ENCODE assay signal across 35 cellular contexts in the genomic region with DNA sequence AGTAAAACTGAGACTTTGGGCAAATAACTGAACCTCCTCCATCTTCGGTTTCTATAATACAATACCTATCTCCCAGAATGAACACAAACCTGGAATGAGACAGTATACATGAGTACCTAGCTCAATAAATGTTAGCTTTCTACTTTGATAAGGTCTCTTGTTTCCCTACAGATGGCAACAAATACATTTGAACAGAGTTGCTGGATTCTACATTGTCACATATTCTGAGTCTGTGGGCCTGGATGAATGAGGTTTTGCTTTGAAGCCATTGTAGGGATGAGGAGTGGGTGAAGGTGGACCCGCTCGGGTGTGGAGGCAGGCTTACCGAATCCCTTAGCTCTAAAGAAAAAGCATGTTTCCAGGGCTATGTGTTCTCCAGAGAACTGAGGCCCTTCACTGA. TPM values are rescaled to one million over a fixed set of nuclear protein-coding genes. Genes with fewer than 3 reads are reported as not detected.
DNase-seq lines count a peak whose midpoint lies in the region; ATAC-seq, FAIRE-seq and TF ChIP-seq lines count a peak whose summit lies in the region.
"Had no signal": no experiment of that assay in that cellular context is flagged by ENCODE, and none has a peak within 500 bp of the region (broad histone marks: within the 10 kb centered on the region; RNA-seq: fewer than 3 reads in every experiment).

No MANE protein-coding gene starts in this region.

- DNase-seq in SK-N-SH (no peak), bronchial epithelial cell (ENCODE audit: low read depth) (no peak), keratinocyte (ENCODE audit: low read depth, low spot score) (no peak), smooth muscle cell (lab: John Stamatoyannopoulos, UW; ENCODE audit: unreplicated experiment) (no peak), NCI-H1694 treated with DMSO at 0.1 percent for 48 hours (lab: John Stamatoyannopoulos, UW) (no peak)
- no peak for DNase-seq in CD4-positive, alpha-beta memory T cell
- DNase-seq: 8988T; activated CD4-positive, alpha-beta T cell treated with anti-CD3 and anti-CD28 coated beads, Interleukin-2, amount 50 U/mL, for 4 hours; activated CD4-positive, CD25-positive, alpha-beta regulatory T cell; activated CD8-positive, alpha-beta memory T cell treated with anti-CD3 and anti-CD28 coated beads, Interleukin-2, amount 10 ng/mL, durations not matched to agents 7 days and 5 days; activated gamma-delta T cell; activated T-cell treated with anti-CD3 and anti-CD28 coated beads, Interleukin-2, amount 50 U/mL, for 4 hours; CD4-positive, CD25-positive, alpha-beta regulatory T cell; head of caudate nucleus; islet precursor cell; NCI-H146; NCI-H2107; NCI-H345; NCI-H774; pancreas; RPMI8226; stimulated activated CD4-positive, alpha-beta T cell treated with anti-CD3 and anti-CD28 coated beads, Interleukin-1b, Interleukin-23, amount 100 ng/mL, for 48 hours; stimulated activated naive CD8-positive, alpha-beta T cell treated with anti-CD3 and anti-CD28 coated beads, Interleukin-15, Interleukin-2, amounts not matched to agents 100 U/mL and 50 U/mL, for 24 hours; T-helper 17 cell; upper lobe of right lung had no signal

- H3K9me2 ChIP-seq in SK-N-SH: no peaks in the 10 kb centered on the region

- FAIRE-seq in bronchial epithelial cell (lab: Jason Lieb, UNC): peak; percentile 36
- peak; percentile 63 for FAIRE-seq in keratinocyte (lab: Jason Lieb, UNC)
- FAIRE-seq: D721Med, pancreas, TTC549 had no signal

- peaks cover 7 to 20% of the 10 kb centered on the region in 2 donors for H3K27me3 Mint-ChIP-seq in CD4-positive, alpha-beta memory T cell

- TF ChIP-seq CTCF in SK-N-SH (IDR thresholded peaks at IDR 0.05) (no peak), bronchial epithelial cell (IDR thresholded peaks at IDR 0.05; ENCODE audit: insufficient read depth, low read length, severe bottlenecking) (no peak), keratinocyte (optimal IDR thresholded peaks at IDR 0.05 in 1 of 3, IDR thresholded peaks at IDR 0.05 in 1 of 3, conservative IDR thresholded peaks at IDR 0.05 in 1 of 3; ENCODE audit: extremely low read depth in 1 of 3, insufficient read depth in 2 of 3, low read length in 3 of 3) (no peak), smooth muscle cell (IDR thresholded peaks at IDR 0.05; ENCODE audit: borderline replicate concordance, insufficient read depth, poor library complexity, severe bottlenecking) (no peak)

- H3K9ac ChIP-seq in SK-N-SH (no peak overlapping the region), keratinocyte (ENCODE audit: control insufficient read depth, extremely low read depth, insufficient read depth, low read length) (no peak overlapping the region), smooth muscle cell (ENCODE audit: low read depth) (peak overlapping the region; percentile 52)

- H3K4me1 Mint-ChIP-seq in CD4-positive, alpha-beta memory T cell: peaks cover 0 to 5% (median 1%) of the 10 kb centered on the region in 4 donors
- H3K4me1 Mint-ChIP-seq: nephron had no signal

- no peak overlapping the region for H3K4me3 Mint-ChIP-seq in CD4-positive, alpha-beta memory T cell
- H3K4me3 Mint-ChIP-seq: activated CD8-positive, alpha-beta memory T cell treated with anti-CD3 and anti-CD28 coated beads, Interleukin-2, amount 10 ng/mL, durations not matched to agents 7 days and 5 days; activated T-cell treated with anti-CD3 and anti-CD28 coated beads, Interleukin-2, amount 50 U/mL, for 4 hours; CD4-positive, CD25-positive, alpha-beta regulatory T cell; GM23338; nephron; T-helper 17 cell had no signal

- dilution Hi-C loops in keratinocyte (cut with MboI; ENCODE audit: extremely low pct_ligation_motif_present, low sequenced_read_pairs): no loop called here

- H2AFZ ChIP-seq in SK-N-SH (ENCODE audit: low read depth): peak overlapping the region; percentile 50; the same call in 1 of the 2 replicates
- no peak overlapping the region for H2AFZ ChIP-seq in keratinocyte (ENCODE audit: control insufficient read depth, low read length)
- no peak overlapping the region for H2AFZ ChIP-seq in smooth muscle cell (ENCODE audit: low read depth)
- H2AFZ ChIP-seq: GM23338 had no signal

- POLR2A ChIA-PET in SK-N-SH (lab: Yijun Ruan, JAX): no interaction called here
- POLR2A ChIA-PET in CD4-positive, alpha-beta memory T cell (lab: Charles Lee; ENCODE audit: partially characterized antibody): interaction anchor here (1.1 kb wide), 1 partner anchor 1714 kb away, joined by 3 read pairs; a partner anchor contains a TSS

- H3F3A ChIP-seq in SK-N-SH (replicated peaks; ENCODE audit: insufficient read depth): peaks cover 5% of the 10 kb centered on the region
- H3F3A ChIP-seq in smooth muscle cell (ENCODE audit: low read depth): no peaks in the 10 kb centered on the region

- no peaks in the 10 kb centered on the region for H3K27me3 ChIP-seq in SK-N-SH (ENCODE audit: insufficient read depth)
- no peaks in the 10 kb centered on the region for H3K27me3 ChIP-seq in bronchial epithelial cell (ENCODE audit: control insufficient read depth, insufficient read depth, low read length)
- H3K27me3 ChIP-seq in keratinocyte (ENCODE audit: control insufficient read depth, extremely low read depth, insufficient read depth, low read length): no peaks in the 10 kb centered on the region
- H3K27me3 ChIP-seq in smooth muscle cell (ENCODE audit: low read depth): no peaks in the 10 kb centered on the region
- no peaks in the 10 kb centered on the region for H3K27me3 ChIP-seq in CD4-positive, alpha-beta memory T cell (ENCODE audit: insufficient read depth, low read length)

- H3K36me3 ChIP-seq in SK-N-SH (replicated peaks in 1 of 2; ENCODE audit: control insufficient read depth in 1 of 2, insufficient read depth in 2 of 2, low read length in 1 of 2): no peaks in the 10 kb centered on the region
- no peaks in the 10 kb centered on the region for H3K36me3 ChIP-seq in bronchial epithelial cell (ENCODE audit: control insufficient read depth, insufficient read depth, low read length)
- no peaks in the 10 kb centered on the region for H3K36me3 ChIP-seq in keratinocyte (ENCODE audit: control insufficient read depth in 2 of 2, extremely low read depth in 1 of 2, insufficient read depth in 2 of 2, low read length in 2 of 2)
- no peaks in the 10 kb centered on the region for H3K36me3 ChIP-seq in smooth muscle cell (ENCODE audit: low read depth)
- no peaks in the 10 kb centered on the region for H3K36me3 ChIP-seq in CD4-positive, alpha-beta memory T cell (ENCODE audit: insufficient read depth, low read length)
- H3K36me3 ChIP-seq: pancreas, upper lobe of right lung had no signal

- WGBS in SK-N-SH (ENCODE audit: low lambda C conversion rate): 92% methylated on average over 4 of the region's 4 CpGs
- WGBS in smooth muscle cell (ENCODE audit: low lambda C conversion rate): 97% methylated on average over 4 of the region's 4 CpGs

- no peak for TF ChIP-seq EP300 in SK-N-SH (IDR thresholded peaks at IDR 0.05; ENCODE audit: borderline replicate concordance in 1 of 2, low read depth in 1 of 2, low read length in 1 of 2)

- intact Hi-C loops in CD4-positive, alpha-beta memory T cell (cut with micrococcal nuclease): loop anchor here (2.0 kb wide), 1 partner anchor 508 kb away; no protein-coding TSS in a partner anchor

- ATAC-seq in SK-N-SH treated with all-trans-retinoic acid at 6 μM for 48 hours: no peak
- ATAC-seq in HG03025 (IDR thresholded peaks at IDR 0.05; ENCODE audit: low FRiP score, unreplicated experiment): no peak
- ATAC-seq: activated CD8-positive, alpha-beta memory T cell treated with anti-CD3 and anti-CD28 coated beads, Interleukin-2, amount 10 ng/mL, durations not matched to agents 7 days and 5 days; activated T-cell treated with anti-CD3 and anti-CD28 coated beads, Interleukin-2, amount 50 U/mL, for 4 hours; GM23338; stimulated activated naive CD8-positive, alpha-beta T cell treated with anti-CD3 and anti-CD28 coated beads, Interleukin-15, Interleukin-2, amounts not matched to agents 100 U/mL and 50 U/mL, for 24 hours; T-helper 17 cell; upper lobe of right lung had no signal

- H3K9me3 ChIP-seq in SK-N-SH: no peaks in the 10 kb centered on the region
- H3K9me3 ChIP-seq in keratinocyte (ENCODE audit: control insufficient read depth, low read depth, low read length): no peaks in the 10 kb centered on the region
- H3K9me3 ChIP-seq in smooth muscle cell (replicated peaks; ENCODE audit: low read depth): no peaks in the 10 kb centered on the region
- no peaks in the 10 kb centered on the region for H3K9me3 ChIP-seq in CD4-positive, alpha-beta memory T cell (ENCODE audit: control insufficient read depth in 1 of 2, low read length in 2 of 2)
- H3K9me3 ChIP-seq: pancreas, upper lobe of right lung had no signal

- no peak for TF ChIP-seq RAD21 in SK-N-SH (IDR thresholded peaks at IDR 0.05; ENCODE audit: low read length)

- H4K20me1 ChIP-seq in SK-N-SH (ENCODE audit: insufficient read depth) (no peaks in the 10 kb centered on the region), keratinocyte (ENCODE audit: control insufficient read depth, extremely low read depth, insufficient read depth, low read length) (no peaks in the 10 kb centered on the region), smooth muscle cell (ENCODE audit: low read depth) (no peaks in the 10 kb centered on the region)

- H3K36me3 Mint-ChIP-seq in CD4-positive, alpha-beta memory T cell: no peaks in the 10 kb centered on the region
- H3K36me3 Mint-ChIP-seq: activated CD8-positive, alpha-beta memory T cell treated with anti-CD3 and anti-CD28 coated beads, Interleukin-2, amount 10 ng/mL, durations not matched to agents 7 days and 5 days; CD4-positive, CD25-positive, alpha-beta regulatory T cell had no signal

- CTCF ChIA-PET in SK-N-SH (lab: Yijun Ruan, JAX): interaction anchor here (1.0 to 3.1 kb wide), 9 partner anchors 7 to 1325 kb away, joined by 3 to 13 read pairs (median 4); no protein-coding TSS in a partner anchor
- CTCF ChIA-PET in CD4-positive, alpha-beta memory T cell (lab: Charles Lee; ENCODE audit: partially characterized antibody): interaction anchor here (1.0 to 4.3 kb wide), 7 partner anchors 9 to 1820 kb away, joined by 3 to 31 read pairs (median 5); no protein-coding TSS in a partner anchor

- no peaks in the 10 kb centered on the region for H3K9me1 ChIP-seq in keratinocyte (ENCODE audit: control insufficient read depth, extremely low read depth, insufficient read depth, low read length)

- 0 out of 2 replicates have a peak overlapping the region, but pooled peaks have one; percentile 66 for H3K4me2 ChIP-seq in SK-N-SH
- peak overlapping the region; percentile 66 for H3K4me2 ChIP-seq in keratinocyte (ENCODE audit: control insufficient read depth, extremely low read depth, insufficient read depth, low read depth, low read length)
- H3K4me2 ChIP-seq in smooth muscle cell: peak overlapping the region; percentile 48
- H3K4me2 ChIP-seq: GM23338 had no signal

- no peaks in the 10 kb centered on the region for H3K79me2 ChIP-seq in SK-N-SH (ENCODE audit: insufficient read depth)
- H3K79me2 ChIP-seq in keratinocyte (ENCODE audit: control insufficient read depth, insufficient read depth, low read length): no peaks in the 10 kb centered on the region
- H3K79me2 ChIP-seq in smooth muscle cell (ENCODE audit: low read depth): no peaks in the 10 kb centered on the region

- no peak overlapping the region for H3K4me3 ChIP-seq in SK-N-SH (ENCODE audit: low read depth in 2 of 2, low read length in 1 of 2)
- no peak overlapping the region for H3K4me3 ChIP-seq in bronchial epithelial cell (ENCODE audit: low read depth, low read length)
- no peak overlapping the region for H3K4me3 ChIP-seq in keratinocyte (ENCODE audit: control insufficient read depth in 2 of 3, extremely low read depth in 1 of 3, insufficient read depth in 2 of 3, low read depth in 1 of 3, low read length in 3 of 3)
- H3K4me3 ChIP-seq in smooth muscle cell: no peak overlapping the region
- no peak overlapping the region for H3K4me3 ChIP-seq in CD4-positive, alpha-beta memory T cell (ENCODE audit: low read length in 2 of 2)
- H3K4me3 ChIP-seq: GM23338, pancreas, upper lobe of right lung had no signal

- H3K9me3 Mint-ChIP-seq in CD4-positive, alpha-beta memory T cell: peaks cover 0 to 1% (median 0%) of the 10 kb centered on the region in 8 donors
- H3K9me3 Mint-ChIP-seq: activated T-cell treated with anti-CD3 and anti-CD28 coated beads, Interleukin-2, amount 50 U/mL, for 4 hours; GM23338; nephron had no signal

- H3K4me1 ChIP-seq in SK-N-SH (ENCODE audit: control insufficient read depth in 1 of 2, insufficient read depth in 2 of 2, low read depth in 1 of 2, low read length in 1 of 2): peaks cover 0 to 3% of the 10 kb centered on the region in 2 experiments; a peak in 1 of 4 replicates
- peaks cover 13% of the 10 kb centered on the region for H3K4me1 ChIP-seq in keratinocyte (ENCODE audit: control insufficient read depth, extremely low read depth, insufficient read depth, low read length)
- no peaks in the 10 kb centered on the region for H3K4me1 ChIP-seq in smooth muscle cell (ENCODE audit: low read depth)
- no peaks in the 10 kb centered on the region for H3K4me1 ChIP-seq in CD4-positive, alpha-beta memory T cell (ENCODE audit: insufficient read depth, low read length)
- H3K4me1 ChIP-seq: pancreas, upper lobe of right lung had no signal

- H3K27ac ChIP-seq in SK-N-SH (ENCODE audit: low read depth in 2 of 2, low read length in 1 of 2) (peak overlapping the region in 1 of 2 experiments; percentile 86; a peak in 2 of 4 replicates), keratinocyte (ENCODE audit: control insufficient read depth, insufficient read depth, low read length) (peak overlapping the region; percentile 17), smooth muscle cell (ENCODE audit: low read depth) (peak overlapping the region; percentile 66)
- no peak overlapping the region for H3K27ac ChIP-seq in CD4-positive, alpha-beta memory T cell (ENCODE audit: low read depth, low read length)
- H3K27ac ChIP-seq: pancreas, upper lobe of right lung had no signal

- no peak overlapping the region for H3K27ac Mint-ChIP-seq in CD4-positive, alpha-beta memory T cell
- H3K27ac Mint-ChIP-seq: activated CD8-positive, alpha-beta memory T cell treated with anti-CD3 and anti-CD28 coated beads, Interleukin-2, amount 10 ng/mL, durations not matched to agents 7 days and 5 days; CD4-positive, CD25-positive, alpha-beta regulatory T cell; GM23338; T-helper 17 cell had no signal

RNA-seq across cellular contexts. Expression of a gene that starts 13.9 kb away (rescaled TPM):
- polyA plus RNA-seq in SK-N-SH (2012; rRNA removed) (not detected in 2 replicates), keratinocyte (not detected in 3 replicates), smooth muscle cell (0.65 and 2.0 TPM in 2 replicates)
- polyA plus RNA-seq in SK-N-SH (2012; cell fraction: cytosol; rRNA removed): 0.03 TPM in 1 of 2 replicates, not detected in the other
- not detected in 2 replicates for polyA plus RNA-seq in SK-N-SH (2012; cell fraction: nucleus; rRNA removed)
- total RNA-seq in bronchial epithelial cell (0.13 TPM in 1 of 2 replicates, not detected in the other), smooth muscle cell (2.1 and 3.6 TPM in 2 replicates)
- polyA plus RNA-seq in keratinocyte (2011; ENCODE audit: low read depth): not detected
- polyA plus RNA-seq in keratinocyte (2011; cell fraction: cytosol; rRNA removed): not detected in 2 replicates
- not detected in 2 replicates for polyA plus RNA-seq in keratinocyte (2011; cell fraction: nucleus; rRNA removed)
- polyA plus RNA-seq in keratinocyte (2012; ENCODE audit: low replicate concordance): not detected in 2 replicates
- polyA minus RNA-seq in keratinocyte: not detected in 3 replicates
- not detected for polyA minus RNA-seq in keratinocyte (2011; cell fraction: cytosol; rRNA and poly(A)+ RNA removed)
- not detected in 2 replicates for polyA minus RNA-seq in keratinocyte (2011; cell fraction: nucleus; rRNA and poly(A)+ RNA removed)
- not detected for total RNA-seq in CD4-positive, alpha-beta memory T cell
- not detected for polyA plus RNA-seq in CD4-positive, alpha-beta memory T cell
- total RNA-seq: activated CD8-positive, alpha-beta memory T cell treated with anti-CD3 and anti-CD28 coated beads, Interleukin-2, amount 10 ng/mL, durations not matched to agents 7 days and 5 days; activated T-cell treated with anti-CD3 and anti-CD28 coated beads, Interleukin-2, amount 50 U/mL, for 4 hours; CD4-positive, CD25-positive, alpha-beta regulatory T cell; epithelial cell of proximal tubule; GM23338; mononuclear cell; T-helper 17 cell had no signal
- polyA plus RNA-seq: CD4-positive, CD25-positive, alpha-beta regulatory T cell had no signal

RNA-seq across cellular contexts. Expression of a gene that starts 21.5 kb away (rescaled TPM):
- not detected in 2 replicates for polyA plus RNA-seq in SK-N-SH (2012; rRNA removed)
- polyA plus RNA-seq in SK-N-SH (2012; cell fraction: cytosol; rRNA removed): not detected in 2 replicates
- polyA plus RNA-seq in SK-N-SH (2012; cell fraction: nucleus; rRNA removed): not detected in 2 replicates
- total RNA-seq in bronchial epithelial cell: not detected in 2 replicates
- polyA plus RNA-seq in keratinocyte: not detected in 3 replicates
- polyA plus RNA-seq in keratinocyte (2011; ENCODE audit: low read depth): not detected
- polyA plus RNA-seq in keratinocyte (2011; cell fraction: cytosol; rRNA removed): not detected in 2 replicates
- not detected in 2 replicates for polyA plus RNA-seq in keratinocyte (2011; cell fraction: nucleus; rRNA removed)
- polyA plus RNA-seq in keratinocyte (2012; ENCODE audit: low replicate concordance): not detected in 2 replicates
- polyA minus RNA-seq in keratinocyte: not detected in 3 replicates
- not detected for polyA minus RNA-seq in keratinocyte (2011; cell fraction: cytosol; rRNA and poly(A)+ RNA removed)
- not detected in 2 replicates for polyA minus RNA-seq in keratinocyte (2011; cell fraction: nucleus; rRNA and poly(A)+ RNA removed)
- total RNA-seq in smooth muscle cell: not detected in 2 replicates
- not detected in 2 replicates for polyA plus RNA-seq in smooth muscle cell
- not detected for total RNA-seq in CD4-positive, alpha-beta memory T cell
- not detected for polyA plus RNA-seq in CD4-positive, alpha-beta memory T cell
- total RNA-seq: activated CD8-positive, alpha-beta memory T cell treated with anti-CD3 and anti-CD28 coated beads, Interleukin-2, amount 10 ng/mL, durations not matched to agents 7 days and 5 days; activated T-cell treated with anti-CD3 and anti-CD28 coated beads, Interleukin-2, amount 50 U/mL, for 4 hours; CD4-positive, CD25-positive, alpha-beta regulatory T cell; epithelial cell of proximal tubule; GM23338; lower leg skin; mononuclear cell; T-helper 17 cell; temporal lobe; upper lobe of right lung had no signal
- polyA plus RNA-seq: CD4-positive, CD25-positive, alpha-beta regulatory T cell; GM23338; pancreas had no signal
